Comparison of ENCODE assay signal across 7 cellular contexts in genomic region chr1:238323483-238323882, GRCh38.
"Had no signal": no experiment of that assay in that cellular context is flagged by ENCODE, and none has a peak within 500 bp of the region (broad histone marks: within the 10 kb centered on the region; RNA-seq: fewer than 3 reads in every experiment).

No MANE protein-coding gene starts in this region.

- H3K9ac ChIP-seq: KMS-11 had no signal

- H3K4me2 ChIP-seq: KMS-11 had no signal

- FAIRE-seq: H54, HTR-8/SVneo had no signal

- DNase-seq: GOT3, H9, HCEC 1CT, Karpas-422 had no signal

- H3K27ac ChIP-seq: KMS-11 had no signal

- H3K4me3 Mint-ChIP-seq: H9 had no signal
